ENCODE assay signal across 11 cellular contexts in genomic region chr10:62000037-62000603, GRCh38.
DNase-seq lines count a peak whose midpoint lies in the region; ATAC-seq and TF ChIP-seq lines count a peak whose summit lies in the region.
"Had no signal": no experiment of that assay in that cellular context is flagged by ENCODE, and none has a peak within 500 bp of the region (broad histone marks: within the 10 kb centered on the region; RNA-seq: fewer than 3 reads in every experiment).

No MANE protein-coding gene starts in this region.

- H3K4me3 Mint-ChIP-seq in activated T-cell treated with anti-CD3 and anti-CD28 coated beads, Interleukin-2, amount 50 U/mL, for 4 hours = peak overlapping the region; percentile 40

- no peaks in the 10 kb centered on the region for H3K27me3 ChIP-seq in spleen (replicated peaks in 1 of 7)

- peaks cover 0 to 27% (median 0%) of the 10 kb centered on the region in 6 donors for H3K36me3 ChIP-seq in spleen

- intact Hi-C loops in spleen (cut with DNase I; ENCODE audit: low total_unique reads) = no loop called here
- intact Hi-C loops in left cardiac atrium (cut with DNase I) = no loop called here

- no peaks in the 10 kb centered on the region for H3K27me3 Mint-ChIP-seq in activated T-cell treated with anti-CD3 and anti-CD28 coated beads, Interleukin-2, amount 50 U/mL, for 4 hours (ENCODE audit: low read depth)

- peak in 1 of 3 donors; percentile 18 for TF ChIP-seq POLR2A in spleen (IDR thresholded peaks at IDR 0.05)

- no peak for DNase-seq in activated T-cell treated with anti-CD3 and anti-CD28 coated beads, Interleukin-2, amount 50 U/mL, for 4 hours
- DNase-seq in activated T-cell treated with anti-CD3 and anti-CD28 coated beads, Interleukin-2, amount 50 U/mL, for 1 hour = no peak
- DNase-seq in spleen = no peak
- no peak for DNase-seq in left cardiac atrium
- no peak for DNase-seq in SKM-1 treated with dmso at 0.1 percent for 144 hours (lab: John Stamatoyannopoulos, UW; ENCODE audit: unreplicated experiment)
- DNase-seq in T-helper 9 cell = no peak
- DNase-seq: amniotic stem cell, mesendoderm had no signal

- H3K27ac ChIP-seq in spleen = peak overlapping the region; percentile 33 to 88 (median 76)

- WGBS in spleen, 5 donors = 73 to 82% (median 81%) methylated on average over 20 of the region's 20 CpGs

- peaks cover 60% of the 10 kb centered on the region for H3K36me3 Mint-ChIP-seq in activated T-cell treated with anti-CD3 and anti-CD28 coated beads, Interleukin-2, amount 50 U/mL, for 4 hours (ENCODE audit: insufficient read depth)

- H3K4me1 Mint-ChIP-seq in activated T-cell treated with anti-CD3 and anti-CD28 coated beads, Interleukin-2, amount 50 U/mL, for 4 hours (ENCODE audit: low read depth) = peaks cover 77% of the 10 kb centered on the region

- no peak for TF ChIP-seq CTCF in spleen (IDR thresholded peaks at IDR 0.05 in 8 of 11, conservative IDR thresholded peaks at IDR 0.05 in 3 of 11)

- no peak for ATAC-seq in activated T-cell treated with anti-CD3 and anti-CD28 coated beads, Interleukin-2, amount 50 U/mL, for 4 hours
- peak; percentile 76 for ATAC-seq in GM21526 (IDR thresholded peaks at IDR 0.05; ENCODE audit: low FRiP score, unreplicated experiment)
- ATAC-seq in HG03196 (IDR thresholded peaks at IDR 0.05; ENCODE audit: unreplicated experiment) = peak; percentile 75
- ATAC-seq in left cardiac atrium = no peak
- ATAC-seq: HCT116 had no signal

- peaks cover 3% of the 10 kb centered on the region for H3K9me3 Mint-ChIP-seq in activated T-cell treated with anti-CD3 and anti-CD28 coated beads, Interleukin-2, amount 50 U/mL, for 4 hours

- peak overlapping the region in 2 of 8 donors; percentile 1 to 30 for H3K4me3 ChIP-seq in spleen

- H3K9me3 ChIP-seq in spleen = no peaks in the 10 kb centered on the region

- H3K4me1 ChIP-seq in spleen = peaks cover 4 to 88% (median 38%) of the 10 kb centered on the region in 6 donors

Comparison
In these comparisons a context has a peak if more than half of its experiments do, and no peak if none do; other contexts are left out.
1. ATAC-seq: peak in GM21526 (single experiment) and HG03196 (single experiment); none in activated T-cell treated with anti-CD3 and anti-CD28 coated beads, Interleukin-2, amount 50 U/mL, for 4 hours (0 of 2) and left cardiac atrium (0 of 2).